ENCODE assay signal across 1 cellular context in the genomic region with DNA sequence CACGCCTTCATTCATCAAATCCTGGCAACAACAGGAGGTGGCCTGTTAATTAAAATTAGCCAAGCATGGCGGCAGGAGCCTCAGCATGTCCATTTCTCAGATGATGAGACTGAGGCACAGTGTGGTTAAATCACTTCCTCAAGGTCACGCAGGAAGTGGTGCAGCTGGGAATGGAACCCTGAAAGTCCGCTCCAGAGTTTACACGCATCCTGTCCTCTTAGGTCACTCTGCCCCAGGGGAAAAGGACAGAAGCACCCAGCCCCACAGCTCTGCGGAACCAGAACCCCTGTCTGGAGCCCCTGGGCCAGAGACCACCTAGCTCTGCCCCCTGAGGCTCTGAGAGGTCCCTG.
TF ChIP-seq lines count a peak whose summit lies in the region.

No MANE protein-coding gene starts in this region.

TF ChIP-seq in HepG2, 621 proteins besides CTCF, POLR2A, EP300 and RAD21:
- TF ChIP-seq, protein P1, sequence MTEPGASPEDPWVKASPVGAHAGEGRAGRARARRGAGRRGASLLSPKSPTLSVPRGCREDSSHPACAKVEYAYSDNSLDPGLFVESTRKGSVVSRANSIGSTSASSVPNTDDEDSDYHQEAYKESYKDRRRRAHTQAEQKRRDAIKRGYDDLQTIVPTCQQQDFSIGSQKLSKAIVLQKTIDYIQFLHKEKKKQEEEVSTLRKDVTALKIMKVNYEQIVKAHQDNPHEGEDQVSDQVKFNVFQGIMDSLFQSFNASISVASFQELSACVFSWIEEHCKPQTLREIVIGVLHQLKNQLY (CRISPR knock-in tag; IDR thresholded peaks at IDR 0.05): no peak
- TF ChIP-seq ELF3 (CRISPR knock-in tag; IDR thresholded peaks at IDR 0.05): peak; percentile 33; the same call in 1 of the 2 replicates
- TF ChIP-seq, protein P2, sequence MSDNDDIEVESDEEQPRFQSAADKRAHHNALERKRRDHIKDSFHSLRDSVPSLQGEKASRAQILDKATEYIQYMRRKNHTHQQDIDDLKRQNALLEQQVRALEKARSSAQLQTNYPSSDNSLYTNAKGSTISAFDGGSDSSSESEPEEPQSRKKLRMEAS (IDR thresholded peaks at IDR 0.05): peak; percentile 56; the same call in 1 of the 2 replicates
- TF ChIP-seq ZMYM3 (CRISPR knock-in tag; IDR thresholded peaks at IDR 0.05): peak; percentile 100
- TF ChIP-seq ZNF24 (IDR thresholded peaks at IDR 0.05): 0 out of 2 replicates have a peak, but pooled peaks have one; percentile 70
- peak; percentile 99 for TF ChIP-seq ADNP (CRISPR knock-in tag; IDR thresholded peaks at IDR 0.05)
- TF ChIP-seq, protein P3, sequence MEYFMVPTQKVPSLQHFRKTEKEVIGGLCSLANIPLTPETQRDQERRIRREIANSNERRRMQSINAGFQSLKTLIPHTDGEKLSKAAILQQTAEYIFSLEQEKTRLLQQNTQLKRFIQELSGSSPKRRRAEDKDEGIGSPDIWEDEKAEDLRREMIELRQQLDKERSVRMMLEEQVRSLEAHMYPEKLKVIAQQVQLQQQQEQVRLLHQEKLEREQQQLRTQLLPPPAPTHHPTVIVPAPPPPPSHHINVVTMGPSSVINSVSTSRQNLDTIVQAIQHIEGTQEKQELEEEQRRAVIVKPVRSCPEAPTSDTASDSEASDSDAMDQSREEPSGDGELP (IDR thresholded peaks at IDR 0.05; ENCODE audit: borderline replicate concordance, low read depth): peak; percentile 40; the same call in 1 of the 2 replicates
- TF ChIP-seq ARNT (IDR thresholded peaks at IDR 0.05): no peak
- TF ChIP-seq, protein P4, sequence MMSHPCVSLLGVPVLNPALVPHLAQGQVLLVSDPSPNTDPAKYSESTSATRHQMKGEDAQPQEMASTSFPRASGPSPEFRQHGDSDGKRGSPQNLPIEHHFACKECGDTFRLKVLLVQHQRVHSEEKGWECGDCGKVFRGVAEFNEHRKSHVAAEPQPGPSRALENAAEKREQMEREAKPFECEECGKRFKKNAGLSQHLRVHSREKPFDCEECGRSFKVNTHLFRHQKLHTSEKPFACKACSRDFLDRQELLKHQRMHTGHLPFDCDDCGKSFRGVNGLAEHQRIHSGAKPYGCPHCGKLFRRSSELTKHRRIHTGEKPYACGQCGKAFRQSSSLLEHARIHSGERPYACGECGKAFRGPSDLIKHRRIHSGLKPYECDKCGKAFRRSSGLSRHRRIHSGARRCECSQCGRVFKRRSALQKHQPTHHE (CRISPR knock-in tag; IDR thresholded peaks at IDR 0.05; ENCODE audit: borderline replicate concordance): no peak
- TF ChIP-seq, protein P5, sequence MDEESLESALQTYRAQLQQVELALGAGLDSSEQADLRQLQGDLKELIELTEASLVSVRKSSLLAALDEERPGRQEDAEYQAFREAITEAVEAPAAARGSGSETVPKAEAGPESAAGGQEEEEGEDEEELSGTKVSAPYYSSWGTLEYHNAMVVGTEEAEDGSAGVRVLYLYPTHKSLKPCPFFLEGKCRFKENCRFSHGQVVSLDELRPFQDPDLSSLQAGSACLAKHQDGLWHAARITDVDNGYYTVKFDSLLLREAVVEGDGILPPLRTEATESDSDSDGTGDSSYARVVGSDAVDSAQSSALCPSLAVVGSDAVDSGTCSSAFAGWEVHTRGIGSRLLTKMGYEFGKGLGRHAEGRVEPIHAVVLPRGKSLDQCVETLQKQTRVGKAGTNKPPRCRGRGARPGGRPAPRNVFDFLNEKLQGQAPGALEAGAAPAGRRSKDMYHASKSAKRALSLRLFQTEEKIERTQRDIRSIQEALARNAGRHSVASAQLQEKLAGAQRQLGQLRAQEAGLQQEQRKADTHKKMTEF (CRISPR knock-in tag; IDR thresholded peaks at IDR 0.05): 0 out of 2 replicates have a peak, but pooled peaks have one; percentile 12
- TF ChIP-seq ERF (CRISPR knock-in tag; IDR thresholded peaks at IDR 0.05): 0 out of 2 replicates have a peak, but pooled peaks have one; percentile 33
- TF ChIP-seq NR2F6 (IDR thresholded peaks at IDR 0.05): no peak
- TF ChIP-seq NR2F6 (CRISPR knock-in tag; IDR thresholded peaks at IDR 0.05): peak; percentile 53
- no peak for TF ChIP-seq FOXJ3 (CRISPR knock-in tag; IDR thresholded peaks at IDR 0.05; ENCODE audit: borderline replicate concordance)
- TF ChIP-seq ZNF629 (CRISPR knock-in tag; conservative IDR thresholded peaks at IDR 0.05): peak; percentile 100
- TF ChIP-seq, protein P6, sequence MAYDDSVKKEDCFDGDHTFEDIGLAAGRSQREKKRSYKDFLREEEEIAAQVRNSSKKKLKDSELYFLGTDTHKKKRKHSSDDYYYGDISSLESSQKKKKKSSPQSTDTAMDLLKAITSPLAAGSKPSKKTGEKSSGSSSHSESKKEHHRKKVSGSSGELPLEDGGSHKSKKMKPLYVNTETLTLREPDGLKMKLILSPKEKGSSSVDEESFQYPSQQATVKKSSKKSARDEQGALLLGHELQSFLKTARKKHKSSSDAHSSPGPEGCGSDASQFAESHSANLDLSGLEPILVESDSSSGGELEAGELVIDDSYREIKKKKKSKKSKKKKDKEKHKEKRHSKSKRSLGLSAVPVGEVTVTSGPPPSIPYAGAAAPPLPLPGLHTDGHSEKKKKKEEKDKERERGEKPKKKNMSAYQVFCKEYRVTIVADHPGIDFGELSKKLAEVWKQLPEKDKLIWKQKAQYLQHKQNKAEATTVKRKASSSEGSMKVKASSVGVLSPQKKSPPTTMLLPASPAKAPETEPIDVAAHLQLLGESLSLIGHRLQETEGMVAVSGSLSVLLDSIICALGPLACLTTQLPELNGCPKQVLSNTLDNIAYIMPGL (CRISPR knock-in tag; IDR thresholded peaks at IDR 0.05; ENCODE audit: borderline replicate concordance in 1 of 2, low read depth in 1 of 2): 0 out of 4 replicates have a peak, but pooled peaks of 1 of the 2 experiments have one; percentile 10
- TF ChIP-seq NR2F1 (CRISPR knock-in tag; IDR thresholded peaks at IDR 0.05): no peak
- TF ChIP-seq CBX1 (IDR thresholded peaks at IDR 0.05; ENCODE audit: low read depth): peak; percentile 60
- TF ChIP-seq RARG (CRISPR knock-in tag; IDR thresholded peaks at IDR 0.05; ENCODE audit: low read depth): no peak
- TF ChIP-seq SMARCC2 (IDR thresholded peaks at IDR 0.05): no peak
- peak; percentile 94; the same call in 1 of the 2 replicates for TF ChIP-seq ESRRA (CRISPR knock-in tag; IDR thresholded peaks at IDR 0.05; ENCODE audit: low read depth)
- TF ChIP-seq RCOR2 (CRISPR knock-in tag; IDR thresholded peaks at IDR 0.05): peak; percentile 97
- TF ChIP-seq THAP11 (CRISPR knock-in tag; IDR thresholded peaks at IDR 0.05): 0 out of 2 replicates have a peak, but pooled peaks have one; percentile 22
- TF ChIP-seq POLR2AphosphoS5 (IDR thresholded peaks at IDR 0.05; ENCODE audit: low read depth, low read length): peak; percentile 31; the same call in 1 of the 2 replicates
- TF ChIP-seq KDM1A (CRISPR knock-in tag; IDR thresholded peaks at IDR 0.05): peak; percentile 99
- no peak for TF ChIP-seq ZNF556 (CRISPR knock-in tag; IDR thresholded peaks at IDR 0.05; ENCODE audit: borderline replicate concordance)
- TF ChIP-seq, protein P7, sequence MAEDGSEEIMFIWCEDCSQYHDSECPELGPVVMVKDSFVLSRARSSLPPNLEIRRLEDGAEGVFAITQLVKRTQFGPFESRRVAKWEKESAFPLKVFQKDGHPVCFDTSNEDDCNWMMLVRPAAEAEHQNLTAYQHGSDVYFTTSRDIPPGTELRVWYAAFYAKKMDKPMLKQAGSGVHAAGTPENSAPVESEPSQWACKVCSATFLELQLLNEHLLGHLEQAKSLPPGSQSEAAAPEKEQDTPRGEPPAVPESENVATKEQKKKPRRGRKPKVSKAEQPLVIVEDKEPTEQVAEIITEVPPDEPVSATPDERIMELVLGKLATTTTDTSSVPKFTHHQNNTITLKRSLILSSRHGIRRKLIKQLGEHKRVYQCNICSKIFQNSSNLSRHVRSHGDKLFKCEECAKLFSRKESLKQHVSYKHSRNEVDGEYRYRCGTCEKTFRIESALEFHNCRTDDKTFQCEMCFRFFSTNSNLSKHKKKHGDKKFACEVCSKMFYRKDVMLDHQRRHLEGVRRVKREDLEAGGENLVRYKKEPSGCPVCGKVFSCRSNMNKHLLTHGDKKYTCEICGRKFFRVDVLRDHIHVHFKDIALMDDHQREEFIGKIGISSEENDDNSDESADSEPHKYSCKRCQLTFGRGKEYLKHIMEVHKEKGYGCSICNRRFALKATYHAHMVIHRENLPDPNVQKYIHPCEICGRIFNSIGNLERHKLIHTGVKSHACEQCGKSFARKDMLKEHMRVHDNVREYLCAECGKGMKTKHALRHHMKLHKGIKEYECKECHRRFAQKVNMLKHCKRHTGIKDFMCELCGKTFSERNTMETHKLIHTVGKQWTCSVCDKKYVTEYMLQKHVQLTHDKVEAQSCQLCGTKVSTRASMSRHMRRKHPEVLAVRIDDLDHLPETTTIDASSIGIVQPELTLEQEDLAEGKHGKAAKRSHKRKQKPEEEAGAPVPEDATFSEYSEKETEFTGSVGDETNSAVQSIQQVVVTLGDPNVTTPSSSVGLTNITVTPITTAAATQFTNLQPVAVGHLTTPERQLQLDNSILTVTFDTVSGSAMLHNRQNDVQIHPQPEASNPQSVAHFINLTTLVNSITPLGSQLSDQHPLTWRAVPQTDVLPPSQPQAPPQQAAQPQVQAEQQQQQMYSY (CRISPR knock-in tag; IDR thresholded peaks at IDR 0.05): peak; percentile 98
- 0 out of 2 replicates have a peak, but pooled peaks have one; percentile 13 for TF ChIP-seq RXRB (CRISPR knock-in tag; IDR thresholded peaks at IDR 0.05; ENCODE audit: borderline replicate concordance)
- no peak for TF ChIP-seq ISL2 (CRISPR knock-in tag; IDR thresholded peaks at IDR 0.05)
- TF ChIP-seq MED1 (CRISPR knock-in tag; IDR thresholded peaks at IDR 0.05): peak; percentile 48
- TF ChIP-seq ZNF468 (CRISPR knock-in tag; IDR thresholded peaks at IDR 0.05): 0 out of 2 replicates have a peak, but pooled peaks have one; percentile 10
- TF ChIP-seq ZNF350 (CRISPR knock-in tag; IDR thresholded peaks at IDR 0.05; ENCODE audit: borderline replicate concordance, low read depth): 0 out of 2 replicates have a peak, but pooled peaks have one; percentile 29
- 0 out of 2 replicates have a peak, but pooled peaks have one; percentile 36 for TF ChIP-seq HNF4A (CRISPR knock-in tag; IDR thresholded peaks at IDR 0.05)
- no peak for TF ChIP-seq ZNF510 (CRISPR knock-in tag; IDR thresholded peaks at IDR 0.05; ENCODE audit: low read depth)
- 0 out of 2 replicates have a peak, but pooled peaks have one; percentile 3 for TF ChIP-seq ZSCAN25 (CRISPR knock-in tag; IDR thresholded peaks at IDR 0.05)
- peak; percentile 87 for TF ChIP-seq GFI1 (CRISPR knock-in tag; IDR thresholded peaks at IDR 0.05; ENCODE audit: borderline replicate concordance)
- peak; percentile 42 for TF ChIP-seq GABPA (IDR thresholded peaks at IDR 0.05; ENCODE audit: low read depth, low read length)
- peak; percentile 78 for TF ChIP-seq GABPA (CRISPR knock-in tag; IDR thresholded peaks at IDR 0.05; ENCODE audit: low read depth)
- TF ChIP-seq ETV5 (CRISPR knock-in tag; IDR thresholded peaks at IDR 0.05; ENCODE audit: borderline replicate concordance): peak; percentile 72
- TF ChIP-seq ZMYM4 (CRISPR knock-in tag; IDR thresholded peaks at IDR 0.05): 0 out of 2 replicates have a peak, but pooled peaks have one; percentile 26
- TF ChIP-seq GABPB1 (CRISPR knock-in tag; IDR thresholded peaks at IDR 0.05): peak; percentile 37; the same call in 1 of the 2 replicates
- 0 out of 2 replicates have a peak, but pooled peaks have one; percentile 27 for TF ChIP-seq NR2C2 (CRISPR knock-in tag; IDR thresholded peaks at IDR 0.05; ENCODE audit: borderline replicate concordance)
- TF ChIP-seq RARA (CRISPR knock-in tag; IDR thresholded peaks at IDR 0.05): peak; percentile 45; the same call in 1 of the 2 replicates
- peak; percentile 85; the same call in 1 of the 2 replicates for TF ChIP-seq HDAC2 (CRISPR knock-in tag; IDR thresholded peaks at IDR 0.05)
